ENCODE assay signal across 8 cellular contexts in the genomic region with DNA sequence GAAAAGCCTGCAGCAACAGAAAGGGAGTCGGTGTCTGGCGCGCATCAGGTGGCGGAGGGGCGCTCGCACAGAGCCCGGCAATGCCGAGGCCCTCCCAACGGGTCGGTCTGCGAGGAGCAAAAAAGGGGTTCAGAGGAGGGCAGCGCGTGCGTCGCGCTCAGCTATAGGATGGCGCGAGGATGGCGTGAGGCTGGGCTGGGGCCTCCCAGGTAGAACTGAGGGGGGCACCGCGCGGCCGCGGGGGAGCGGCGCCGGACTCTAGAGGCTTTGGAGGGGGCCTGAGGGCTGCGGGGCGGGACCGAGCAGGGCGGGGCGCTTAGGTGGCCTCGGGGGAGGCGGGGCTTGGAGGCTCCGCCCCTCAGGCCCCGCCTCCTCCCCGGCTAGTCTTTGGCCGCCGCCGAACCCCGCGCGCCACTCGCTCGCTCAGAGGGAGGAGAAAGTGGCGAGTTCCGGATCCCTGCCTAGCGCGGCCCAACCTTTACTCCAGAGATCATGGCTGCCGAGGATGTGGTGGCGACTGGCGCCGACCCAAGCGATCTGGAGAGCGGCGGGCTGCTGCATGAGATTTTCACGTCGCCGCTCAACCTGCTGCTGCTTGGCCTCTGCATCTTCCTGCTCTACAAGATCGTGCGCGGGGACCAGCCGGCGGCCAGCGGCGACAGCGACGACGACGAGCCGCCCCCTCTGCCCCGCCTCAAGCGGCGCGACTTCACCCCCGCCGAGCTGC. TPM values are rescaled to one million over a fixed set of nuclear protein-coding genes. Genes with fewer than 3 reads are reported as not detected.
DNase-seq lines count a peak whose midpoint lies in the region; ATAC-seq, FAIRE-seq and TF ChIP-seq lines count a peak whose summit lies in the region.

A gene (plus strand): TSS at position 414 of the 727 bp plus-strand sequence. CDS start 79 bp downstream, at position 493.

- H3K9me3 ChIP-seq in PC-3 (ENCODE audit: low read length) (no peaks in the 10 kb centered on the region), muscle layer of colon (ENCODE audit: low read length) (no peaks in the 10 kb centered on the region)

- CTCF ChIA-PET in Calu3 (lab: Charles Lee), result no interaction called here
- CTCF ChIA-PET in PC-3 (lab: Charles Lee), result no interaction called here

- peak; percentile 86 for ATAC-seq in GM21367 (IDR thresholded peaks at IDR 0.05; ENCODE audit: unreplicated experiment)
- peak; percentile 86 for ATAC-seq in PC-3
- ATAC-seq in esophagus mucosa, result peak; percentile 93

- peaks cover 25% of the 10 kb centered on the region for H3K36me3 Mint-ChIP-seq in Calu3 (ENCODE audit: insufficient read depth, unreplicated experiment)
- peaks cover 29% of the 10 kb centered on the region for H3K36me3 Mint-ChIP-seq in activated T-cell treated with anti-CD3 and anti-CD28 coated beads, Interleukin-2, amount 50 U/mL, for 24 hours (ENCODE audit: low read depth)

- peak within 1 kb of the TSS; percentile 99 for H2AFZ ChIP-seq in PC-3 (ENCODE audit: low read length)

- H3K27me3 ChIP-seq in PC-3 (ENCODE audit: low read length), result no peaks in the 10 kb centered on the region
- peaks cover 0 to 21% of the 10 kb centered on the region in 2 donors for H3K27me3 ChIP-seq in muscle layer of colon (ENCODE audit: control insufficient read depth in 1 of 2, insufficient read depth in 2 of 2, low read length in 2 of 2)

- peak; percentile 33 for FAIRE-seq in HTR-8/SVneo (lab: Jason Lieb, UNC)

- H3K4me1 ChIP-seq in PC-3 (ENCODE audit: insufficient read depth, low read length) (peaks cover 24% of the 10 kb centered on the region), muscle layer of colon (ENCODE audit: insufficient read depth, low read length) (peaks cover 8% of the 10 kb centered on the region)

- DNase-seq in Calu3 (peak; percentile 83), HTR-8/SVneo (ENCODE audit: insufficient read length, low spot score) (peak; percentile 42), PC-3 (peak; percentile 87)
- DNase-seq in activated T-cell treated with anti-CD3 and anti-CD28 coated beads, Interleukin-2, amount 50 U/mL, for 24 hours, result peak; percentile 82
- peak; percentile 39 for DNase-seq in stimulated activated CD8-positive, alpha-beta memory T cell treated with anti-CD3 and anti-CD28 coated beads, Interleukin-7, amount 100 ng/mL, for 24 hours (ENCODE audit: low read depth)

- peaks cover 32% of the 10 kb centered on the region for H3K27me3 Mint-ChIP-seq in Calu3 (ENCODE audit: unreplicated experiment)
- peaks cover 31% of the 10 kb centered on the region for H3K27me3 Mint-ChIP-seq in activated T-cell treated with anti-CD3 and anti-CD28 coated beads, Interleukin-2, amount 50 U/mL, for 24 hours

- H3K9me2 ChIP-seq in PC-3 (replicated peaks; ENCODE audit: low read length), result no peaks in the 10 kb centered on the region

- H3K9me3 Mint-ChIP-seq in Calu3 (ENCODE audit: low read depth, unreplicated experiment), result no peaks in the 10 kb centered on the region
- no peaks in the 10 kb centered on the region for H3K9me3 Mint-ChIP-seq in activated T-cell treated with anti-CD3 and anti-CD28 coated beads, Interleukin-2, amount 50 U/mL, for 24 hours

- TSS peak; percentile 58 for BruUV-seq in Calu3 (replicated peaks; lab: Mats Ljungman, UMichigan)
- BruUV-seq in PC-3 (replicated peaks; lab: Mats Ljungman, UMichigan), result no TSS peak

- H3K4me2 ChIP-seq in PC-3 (ENCODE audit: low read length), result peak within 1 kb of the TSS; percentile 96

- POLR2A ChIA-PET in PC-3 (lab: Charles Lee; ENCODE audit: unreplicated experiment), result no interaction called here

- H3K27ac Mint-ChIP-seq in Calu3 (ENCODE audit: unreplicated experiment), result peak within 1 kb of the TSS; percentile 78
- H3K27ac Mint-ChIP-seq in activated T-cell treated with anti-CD3 and anti-CD28 coated beads, Interleukin-2, amount 50 U/mL, for 24 hours, result peak within 1 kb of the TSS; percentile 71

- H4K20me1 ChIP-seq in PC-3 (ENCODE audit: low read length), result peaks cover 8% of the 10 kb centered on the region; the same call in 1 of the 2 replicates

- peaks cover 12% of the 10 kb centered on the region for H3K36me3 ChIP-seq in PC-3 (ENCODE audit: low read depth, low read length)
- no peaks in the 10 kb centered on the region for H3K36me3 ChIP-seq in muscle layer of colon (ENCODE audit: insufficient read depth, low read length)

- H3K4me1 Mint-ChIP-seq in Calu3 (ENCODE audit: low read depth, unreplicated experiment), result peaks cover 32% of the 10 kb centered on the region
- H3K4me1 Mint-ChIP-seq in activated T-cell treated with anti-CD3 and anti-CD28 coated beads, Interleukin-2, amount 50 U/mL, for 24 hours (ENCODE audit: low read depth), result peaks cover 33% of the 10 kb centered on the region

- H3K9ac ChIP-seq in PC-3 (ENCODE audit: low read length) (peak within 1 kb of the TSS; percentile 91), muscle layer of colon (ENCODE audit: low read length) (peak within 1 kb of the TSS; percentile 12)

- peak within 1 kb of the TSS; percentile 87 for H3K4me3 Mint-ChIP-seq in Calu3 (ENCODE audit: low read depth, unreplicated experiment)
- H3K4me3 Mint-ChIP-seq in activated T-cell treated with anti-CD3 and anti-CD28 coated beads, Interleukin-2, amount 50 U/mL, for 24 hours, result peak within 1 kb of the TSS; percentile 79

- peak within 1 kb of the TSS; percentile 99 for H3K4me3 ChIP-seq in PC-3 (ENCODE audit: low read length)
- peak within 1 kb of the TSS; percentile 44 to 59 for H3K4me3 ChIP-seq in muscle layer of colon (ENCODE audit: low read depth in 1 of 2, low read length in 2 of 2)

- peaks cover 49% of the 10 kb centered on the region for H3K79me2 ChIP-seq in PC-3 (ENCODE audit: low read length)

- TF ChIP-seq CTCF in Calu3 (IDR thresholded peaks at IDR 0.05; ENCODE audit: unreplicated experiment), result no peak
- no peak for TF ChIP-seq CTCF in PC-3 (conservative IDR thresholded peaks at IDR 0.05; ENCODE audit: low read depth, low read length)

- intact Hi-C loops in Calu3 (cut with micrococcal nuclease; ENCODE audit: unreplicated experiment), result loop anchor here (2.0 kb wide), 1 partner anchor 75 kb away; no protein-coding TSS in a partner anchor
- intact Hi-C loops in PC-3 (cut with micrococcal nuclease), result no loop called here

- no peaks in the 10 kb centered on the region for H3F3A ChIP-seq in PC-3 (ENCODE audit: low read length, unreplicated experiment)

- H3K27ac ChIP-seq in PC-3 (ENCODE audit: low read length) (peak within 1 kb of the TSS; percentile 23; the same call in 1 of the 2 replicates), muscle layer of colon (ENCODE audit: low read depth, low read length) (peak within 1 kb of the TSS; percentile 91)

RNA-seq across cellular contexts. Expression of the gene that starts here (rescaled TPM):
- total RNA-seq in Calu3 (2022) (121 and 126 TPM in 2 replicates), PC-3 (2014; rRNA removed) (248 and 253 TPM in 2 replicates), esophagus mucosa (45.1 TPM)

Comparison
In these comparisons a context has a peak if more than half of its experiments do, and no peak if none do; other contexts are left out.
1. Peak in every context shown above with its lines: DNase-seq, ATAC-seq, H3K4me3 ChIP-seq and H3K27ac ChIP-seq.